ENCODE assay signal across 18 cellular contexts in the genomic region with DNA sequence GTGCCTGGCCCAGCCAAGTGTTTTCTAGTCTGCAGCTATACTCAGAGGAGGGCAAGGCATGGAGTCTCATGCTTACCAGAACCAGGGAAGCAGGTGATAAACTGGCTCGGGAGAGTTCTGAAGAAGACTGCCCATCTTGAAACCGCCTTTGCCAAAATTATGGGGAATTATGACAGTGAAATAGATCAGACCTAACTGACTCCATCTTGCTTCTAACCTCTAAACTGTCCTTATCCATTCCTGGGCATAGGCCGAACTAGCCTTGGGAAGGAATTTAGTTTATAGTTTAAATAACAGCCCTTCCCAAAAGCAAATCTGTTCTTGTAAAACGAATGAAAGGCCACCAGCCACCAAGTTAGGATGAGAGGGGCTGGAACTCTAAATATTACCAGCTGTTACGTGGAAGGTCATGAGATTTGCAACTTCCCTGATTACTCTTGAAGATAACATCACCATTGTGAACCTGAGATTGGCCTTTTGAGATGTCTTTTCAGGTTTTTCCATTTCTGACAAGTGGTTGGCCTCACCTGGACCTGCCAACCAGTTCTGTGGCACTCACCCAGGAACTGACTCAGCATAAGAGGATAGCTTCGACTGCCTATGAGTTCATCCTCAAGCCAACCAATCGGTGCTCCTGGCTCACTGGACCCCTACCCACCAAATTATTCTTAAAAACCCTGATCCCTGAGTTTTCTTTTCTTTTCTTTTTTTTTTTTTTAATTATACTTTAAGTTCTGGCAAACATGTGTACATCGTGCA. TPM values are rescaled to one million over a fixed set of nuclear protein-coding genes. Genes with fewer than 3 reads are reported as not detected.
A peak's percentile ranks its signal among the peaks of the same experiment; 100 is the strongest.
DNase-seq lines count a peak whose midpoint lies in the region; ATAC-seq and TF ChIP-seq lines count a peak whose summit lies in the region.
"Had no signal": no experiment of that assay in that cellular context is flagged by ENCODE, and none has a peak within 500 bp of the region (broad histone marks: within the 10 kb centered on the region; RNA-seq: fewer than 3 reads in every experiment).

No MANE protein-coding gene starts in this region.

- BruUV-seq in PC-3 (replicated peaks; lab: Mats Ljungman, UMichigan) = no TSS peak

- H3K4me3 ChIP-seq in PC-3 (ENCODE audit: low read length) (no peak overlapping the region), trophoblast cell (ENCODE audit: low read depth, low read length) (no peak overlapping the region)
- H3K4me3 ChIP-seq: BLaER1 had no signal

- H3K79me1 ChIP-seq in trophoblast cell (ENCODE audit: low read length) = no peaks in the 10 kb centered on the region

- H2AK5ac ChIP-seq in trophoblast cell (ENCODE audit: low read length) = peak overlapping the region; percentile 50

- no peak overlapping the region for H4K91ac ChIP-seq in trophoblast cell (ENCODE audit: low read depth, low read length)

- H3K9ac ChIP-seq in PC-3 (ENCODE audit: low read length) (no peak overlapping the region), trophoblast cell (ENCODE audit: low read length) (no peak overlapping the region)
- H3K9ac ChIP-seq: BLaER1 had no signal

- H4K20me1 ChIP-seq in PC-3 (ENCODE audit: low read length) = no peaks in the 10 kb centered on the region
- H4K20me1 ChIP-seq: BLaER1 had no signal

- no peak overlapping the region for H3K23ac ChIP-seq in trophoblast cell (ENCODE audit: low read length)

- CTCF ChIA-PET in PC-3 (lab: Charles Lee) = no interaction called here

- H2AFZ ChIP-seq in PC-3 (ENCODE audit: low read length) (no peak overlapping the region), trophoblast cell (ENCODE audit: insufficient read depth, low read length, poor library complexity) (no peak overlapping the region)

- H3K4ac ChIP-seq in trophoblast cell (ENCODE audit: low read depth, low read length) = no peak overlapping the region

- no peaks in the 10 kb centered on the region for H3F3A ChIP-seq in PC-3 (ENCODE audit: low read length, unreplicated experiment)

- no peaks in the 10 kb centered on the region for H3K79me2 ChIP-seq in PC-3 (ENCODE audit: low read length)
- no peaks in the 10 kb centered on the region for H3K79me2 ChIP-seq in trophoblast cell (ENCODE audit: control insufficient read depth, insufficient read depth, low read length, poor library complexity)

- no peak overlapping the region for H4K12ac ChIP-seq in trophoblast cell (ENCODE audit: low read depth, low read length)

- H3K27ac ChIP-seq in PC-3 (ENCODE audit: low read length) = no peak overlapping the region
- H3K27ac ChIP-seq in foreskin keratinocyte = no peak overlapping the region
- H3K27ac ChIP-seq in trophoblast cell (ENCODE audit: low read depth, low read length) = no peak overlapping the region
- H3K27ac ChIP-seq: BLaER1 had no signal

- intact Hi-C loops in PC-3 (cut with micrococcal nuclease) = loop anchor here (10.0 kb wide), 1 partner anchor 47 kb away; no protein-coding TSS in a partner anchor

- H3K14ac ChIP-seq in trophoblast cell (ENCODE audit: low read length) = no peak overlapping the region

- DNase-seq in NCI-H2029 (lab: John Stamatoyannopoulos, UW) (peak; percentile 29), NCI-H2029 treated with DMSO at 0.1 percent for 48 hours (lab: John Stamatoyannopoulos, UW) (no peak), PC-3 (peak; percentile 77), foreskin keratinocyte (peak in 1 of 2 donors; percentile 58), trophoblast cell (no peak)
- no peak for DNase-seq in activated CD8-positive, alpha-beta memory T cell treated with anti-CD3 and anti-CD28 coated beads, Interleukin-2, amount 50 U/mL, for 4 hours
- DNase-seq: 8988T; CD8-positive, alpha-beta memory T cell; KG1; MM.1S; NCI-H1105; NCI-H1694; NCI-H510A; NCI-H82; SIG-M5 had no signal

- no peak overlapping the region for H2BK5ac ChIP-seq in trophoblast cell (ENCODE audit: low read depth, low read length, poor library complexity)

- H3K36me3 ChIP-seq in PC-3 (ENCODE audit: low read depth, low read length) (no peaks in the 10 kb centered on the region), trophoblast cell (ENCODE audit: control insufficient read depth in 1 of 2, insufficient read depth in 2 of 2, low read length in 2 of 2) (no peaks in the 10 kb centered on the region)
- H3K36me3 ChIP-seq: BLaER1 had no signal

- ATAC-seq in PC-3 (peak; percentile 48), foreskin keratinocyte (peak; percentile 50), HG03460 (IDR thresholded peaks at IDR 0.05; ENCODE audit: unreplicated experiment) (no peak), HG02870 (IDR thresholded peaks at IDR 0.05; ENCODE audit: unreplicated experiment) (no peak)

- H2BK120ac ChIP-seq in trophoblast cell (ENCODE audit: insufficient read depth, low read length, poor library complexity) = no peak overlapping the region

- H3K9me3 ChIP-seq in PC-3 (ENCODE audit: low read length) = no peaks in the 10 kb centered on the region
- H3K9me3 ChIP-seq in trophoblast cell (ENCODE audit: insufficient read depth, low read depth, low read length) = no peaks in the 10 kb centered on the region

- 0 out of 2 replicates have a peak, but pooled peaks cover 7% of the 10 kb centered on the region for H3K9me2 ChIP-seq in PC-3 (replicated peaks; ENCODE audit: low read length)

- no peak overlapping the region for H3K18ac ChIP-seq in trophoblast cell (ENCODE audit: low read length)

- TF ChIP-seq CTCF in PC-3 (conservative IDR thresholded peaks at IDR 0.05; ENCODE audit: low read depth, low read length) (no peak), foreskin keratinocyte (conservative IDR thresholded peaks at IDR 0.05) (no peak)

- H3K4me1 ChIP-seq in PC-3 (ENCODE audit: insufficient read depth, low read length) (no peaks in the 10 kb centered on the region), foreskin keratinocyte (no peaks in the 10 kb centered on the region), trophoblast cell (ENCODE audit: control insufficient read depth in 1 of 2, insufficient read depth in 2 of 2, low read length in 2 of 2) (no peaks in the 10 kb centered on the region)
- H3K4me1 ChIP-seq: BLaER1 had no signal

- WGBS in trophoblast cell (ENCODE audit: extremely low coverage, insufficient coverage, insufficient read length) = no CpG with 5 or more reads among the region's 8 CpGs

- peak overlapping the region; percentile 49 for H2BK12ac ChIP-seq in trophoblast cell (ENCODE audit: low read length)

- POLR2A ChIA-PET in PC-3 (lab: Charles Lee; ENCODE audit: unreplicated experiment) = no interaction called here

- H4K8ac ChIP-seq in trophoblast cell (ENCODE audit: low read depth, low read length) = no peak overlapping the region

- no peaks in the 10 kb centered on the region for H3K27me3 ChIP-seq in PC-3 (ENCODE audit: low read length)
- no peaks in the 10 kb centered on the region for H3K27me3 ChIP-seq in foreskin keratinocyte
- no peaks in the 10 kb centered on the region for H3K27me3 ChIP-seq in trophoblast cell (ENCODE audit: insufficient read depth, low read length)
- H3K27me3 ChIP-seq: BLaER1 had no signal

- H3K4me2 ChIP-seq in PC-3 (ENCODE audit: low read length) (no peak overlapping the region), trophoblast cell (ENCODE audit: low read length) (no peak overlapping the region)
- H3K4me2 ChIP-seq: BLaER1 had no signal

RNA-seq across cellular contexts. Expression of a gene that starts 23.4 kb away (rescaled TPM):
- total RNA-seq in PC-3 (2014; rRNA removed) (25.4 and 27.9 TPM in 2 replicates), foreskin keratinocyte (26.9 and 30.4 TPM in 2 replicates)
- 47.5 and 49.9 TPM in 2 replicates for polyA plus RNA-seq in foreskin keratinocyte
- polyA plus RNA-seq in trophoblast cell (2013) = 17.5 and 20.8 TPM in 2 replicates

RNA-seq across cellular contexts. Expression of a gene that starts 37.9 kb away (rescaled TPM):
- 209 and 257 TPM in 2 replicates for total RNA-seq in PC-3 (2014; rRNA removed)
- 177 and 209 TPM in 2 replicates for total RNA-seq in foreskin keratinocyte
- polyA plus RNA-seq in foreskin keratinocyte = 72.0 and 101 TPM in 2 replicates
- polyA plus RNA-seq in trophoblast cell (2013) = 25.1 and 26.0 TPM in 2 replicates

Comparison
In these comparisons a context has a peak if more than half of its experiments do, and no peak if none do; other contexts are left out.
1. DNase-seq: peak in NCI-H2029 (single experiment) and PC-3 (single experiment); none in NCI-H2029 treated with DMSO at 0.1 percent for 48 hours (single experiment), trophoblast cell (0 of 2) and activated CD8-positive, alpha-beta memory T cell treated with anti-CD3 and anti-CD28 coated beads, Interleukin-2, amount 50 U/mL, for 4 hours (single experiment).
2. ATAC-seq: peak in PC-3 (single experiment) and foreskin keratinocyte (single experiment); none in HG03460 (single experiment) and HG02870 (single experiment).